Comparison of ENCODE assay signal across 18 cellular contexts in the genomic region with DNA sequence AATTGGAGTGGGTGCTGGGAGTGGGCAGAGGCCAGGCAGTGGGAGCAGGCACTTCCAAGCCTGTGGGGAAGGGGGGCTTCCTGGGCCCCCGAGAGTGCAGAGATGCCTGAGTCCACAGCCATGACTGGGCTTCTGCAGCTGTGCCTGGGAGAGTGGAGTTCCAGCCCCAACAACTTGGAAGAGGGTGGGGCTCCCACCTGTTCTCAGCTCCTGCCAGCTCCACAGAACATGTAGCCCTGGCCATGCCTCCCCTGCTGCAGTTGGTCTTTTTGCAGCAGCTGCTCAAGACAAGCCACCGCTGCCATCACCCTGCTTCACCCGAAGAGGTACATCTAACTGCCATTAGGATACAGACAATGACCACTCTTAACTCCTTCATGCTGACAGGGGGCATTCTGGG.
"Had no signal": no experiment of that assay in that cellular context is flagged by ENCODE, and none has a peak within 500 bp of the region (broad histone marks: within the 10 kb centered on the region; RNA-seq: fewer than 3 reads in every experiment).

No MANE protein-coding gene starts in this region.

- H3K4me1 Mint-ChIP-seq: immature natural killer cell, naive B cell had no signal

- H3K27me3 Mint-ChIP-seq: naive B cell had no signal

- H3K4me3 Mint-ChIP-seq: immature natural killer cell, naive B cell had no signal

- H3K27ac Mint-ChIP-seq: immature natural killer cell, naive B cell had no signal

- DNase-seq: dermis blood vessel endothelial cell; dorsolateral prefrontal cortex; effector CD4-positive, alpha-beta T cell; effector memory CD4-positive, alpha-beta T cell; foreskin keratinocyte; heart left ventricle; hypothalamus; immature natural killer cell; islet precursor cell; kidney; kidney glomerular epithelial cell; left ventricle myocardium superior; lower lobe of right lung; mesenchymal stem cell; midbrain; naive B cell had no signal

- ATAC-seq: foreskin keratinocyte, gastroesophageal sphincter, heart left ventricle, left lung, left ventricle myocardium superior, lower lobe of right lung had no signal

- H3K36me3 Mint-ChIP-seq: naive B cell had no signal
